In the genomic region with DNA sequence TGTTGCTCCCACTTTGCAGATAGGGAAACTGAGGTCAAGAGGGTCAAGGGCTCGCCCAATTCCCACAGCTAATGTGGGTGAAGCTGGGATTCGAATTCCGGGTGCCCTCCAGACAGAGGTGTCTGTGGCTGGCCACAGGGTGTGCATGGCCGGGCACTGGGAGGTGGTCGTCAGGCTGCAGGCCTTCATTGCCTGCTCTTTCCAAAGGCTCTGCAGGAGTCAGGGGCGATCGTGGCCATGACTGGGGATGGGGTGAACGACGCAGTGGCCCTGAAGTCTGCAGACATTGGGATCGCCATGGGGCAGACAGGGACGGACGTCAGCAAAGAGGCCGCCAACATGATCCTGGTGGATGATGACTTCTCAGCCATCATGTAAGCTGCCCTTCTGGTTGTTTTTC, we compare ENCODE assay signal across 23 cellular contexts. TPM values are rescaled to one million over a fixed set of nuclear protein-coding genes. Genes with fewer than 3 reads are reported as not detected.
DNase-seq lines count a peak whose midpoint lies in the region; ATAC-seq and TF ChIP-seq lines count a peak whose summit lies in the region.
"Had no signal": no experiment of that assay in that cellular context is flagged by ENCODE, and none has a peak within 500 bp of the region (broad histone marks: within the 10 kb centered on the region; RNA-seq: fewer than 3 reads in every experiment).

No MANE protein-coding gene starts in this region.

- WGBS in spleen, 5 donors = 87 to 95% (median 92%) methylated on average over 13 of the region's 13 CpGs

- no peaks in the 10 kb centered on the region for H3K9me3 ChIP-seq in RWPE2 (ENCODE audit: severe bottlenecking)
- no peaks in the 10 kb centered on the region for H3K9me3 ChIP-seq in lower lobe of right lung
- H3K9me3 ChIP-seq in spleen = no peaks in the 10 kb centered on the region
- H3K9me3 ChIP-seq: Caco-2 had no signal

- no peak for ATAC-seq in activated CD4-positive, CD25-positive, alpha-beta regulatory T cell treated with anti-CD3 and anti-CD28 coated beads, Interleukin-2, amount 50 U/mL, for 24 hours
- ATAC-seq in RWPE2 (ENCODE audit: low read depth) (no peak), lower lobe of right lung (no peak), HG02588 (IDR thresholded peaks at IDR 0.05; ENCODE audit: unreplicated experiment) (no peak)
- ATAC-seq: Right ventricle myocardium inferior had no signal

- no peaks in the 10 kb centered on the region for H3K27me3 ChIP-seq in RWPE2 (ENCODE audit: insufficient read depth, poor library complexity, severe bottlenecking)
- H3K27me3 ChIP-seq in lower lobe of right lung (ENCODE audit: low read depth) = no peaks in the 10 kb centered on the region
- peaks cover 0 to 5% (median 0%) of the 10 kb centered on the region in 7 donors for H3K27me3 ChIP-seq in spleen (replicated peaks in 1 of 7)
- H3K27me3 ChIP-seq: BLaER1 treated with 17β-estradiol and CSF1 and Interleukin-3, amounts not matched to agents 10 nM and 100 nM had no signal

- peaks cover 25% of the 10 kb centered on the region for H3K36me3 ChIP-seq in RWPE2 (ENCODE audit: low read depth)
- H3K36me3 ChIP-seq in lower lobe of right lung = no peaks in the 10 kb centered on the region
- H3K36me3 ChIP-seq in spleen = peaks cover 0 to 18% (median 0%) of the 10 kb centered on the region in 6 donors
- H3K36me3 ChIP-seq: BLaER1 treated with 17β-estradiol and CSF1 and Interleukin-3, amounts not matched to agents 10 nM and 100 nM had no signal

- intact Hi-C loops in lower lobe of right lung (cut with DNase I) = no loop called here
- intact Hi-C loops in spleen (cut with DNase I; ENCODE audit: low total_unique reads) = no loop called here

- no peak for TF ChIP-seq POLR2A in spleen (IDR thresholded peaks at IDR 0.05)

- no peak overlapping the region for H3K27ac ChIP-seq in RWPE2 (ENCODE audit: poor library complexity, severe bottlenecking)
- no peak overlapping the region for H3K27ac ChIP-seq in lower lobe of right lung
- H3K27ac ChIP-seq in spleen = no peak overlapping the region
- H3K27ac ChIP-seq: 22Rv1; BLaER1 treated with 17β-estradiol and CSF1 and Interleukin-3, amounts not matched to agents 10 nM and 100 nM had no signal

- TF ChIP-seq CTCF in RWPE2 (IDR thresholded peaks at IDR 0.05; ENCODE audit: poor library complexity, severe bottlenecking) (no peak), lower lobe of right lung (IDR thresholded peaks at IDR 0.05) (no peak), spleen (IDR thresholded peaks at IDR 0.05 in 8 of 11, conservative IDR thresholded peaks at IDR 0.05 in 3 of 11) (no peak)

- no peak overlapping the region for H3K4me3 ChIP-seq in RWPE2 (ENCODE audit: severe bottlenecking)
- H3K4me3 ChIP-seq in lower lobe of right lung = no peak overlapping the region
- H3K4me3 ChIP-seq in spleen = no peak overlapping the region
- H3K4me3 ChIP-seq: BLaER1 treated with 17β-estradiol and CSF1 and Interleukin-3, amounts not matched to agents 10 nM and 100 nM had no signal

- H3K4me1 ChIP-seq in RWPE2 (ENCODE audit: insufficient read depth, poor library complexity, severe bottlenecking) (no peaks in the 10 kb centered on the region), lower lobe of right lung (no peaks in the 10 kb centered on the region), spleen (no peaks in the 10 kb centered on the region)
- H3K4me1 ChIP-seq: Caco-2 had no signal

- peak; percentile 3 for DNase-seq in activated CD4-positive, CD25-positive, alpha-beta regulatory T cell treated with anti-CD3 and anti-CD28 coated beads, Interleukin-2, amount 50 U/mL, for 72 hours
- DNase-seq in RWPE2 (ENCODE audit: low spot score) (peak; percentile 51), lower lobe of right lung (peak; percentile 26), spleen (peak; percentile 62), anterior cingulate cortex (lab: John Stamatoyannopoulos, UW) (no peak), SHP77 (lab: John Stamatoyannopoulos, UW) (no peak)
- DNase-seq: CD4-positive, alpha-beta memory T cell; DMS 273 treated with DMSO at 0.1 percent for 48 hours; DMS79 treated with DMSO at 0.1 percent for 48 hours; H7; Karpas-422; MV-4-11; NCI-H1105 treated with DMSO at 0.1 percent for 48 hours; NCI-H1694; NCI-H2081 treated with DMSO at 0.1 percent for 48 hours; NCI-H2171 treated with DMSO at 0.1 percent for 48 hours; NCI-H524 treated with DMSO at 0.1 percent for 48 hours had no signal

RNA-seq across cellular contexts. Expression of a gene that starts 49.8 kb away (rescaled TPM):
- total RNA-seq in lower lobe of right lung (13.0 TPM), spleen (10 to 100 TPM in 5 of 7 donors, 1 to 10 TPM in 2; 9.4 to 14.9 (median 11.1) TPM)
- 1 to 10 TPM; 1.5 to 2.7 (median 1.5) TPM for polyA plus RNA-seq in spleen

Comparison
In these comparisons a context has a peak if more than half of its experiments do, and no peak if none do; other contexts are left out.
1. DNase-seq: peak in activated CD4-positive, CD25-positive, alpha-beta regulatory T cell treated with anti-CD3 and anti-CD28 coated beads, Interleukin-2, amount 50 U/mL, for 72 hours (single experiment), RWPE2 (single experiment), lower lobe of right lung (single experiment) and spleen (single experiment); none in anterior cingulate cortex (0 of 58) and SHP77 (0 of 2).